Comparison of ENCODE assay signal across 18 cellular contexts in genomic region chrX:17759990-17760389, GRCh38. TPM values are rescaled to one million over a fixed set of nuclear protein-coding genes. Genes with fewer than 3 reads are reported as not detected.
"Had no signal": no experiment of that assay in that cellular context is flagged by ENCODE, and none has a peak within 500 bp of the region (broad histone marks: within the 10 kb centered on the region; RNA-seq: fewer than 3 reads in every experiment).

No MANE protein-coding gene starts in this region.

- DNase-seq: KBM-7, NCI-H1048, NCI-H1105, NCI-H1417, NCI-H1436 treated with DMSO at 0.1 percent for 48 hours, NCI-H1694, NCI-H187 treated with DMSO at 0.1 percent for 48 hours, NCI-H2029 treated with DMSO at 0.1 percent for 48 hours, NCI-H2171, NCI-H226, NCI-H446 treated with DMSO at 0.1 percent for 48 hours, NCI-H510A treated with DMSO at 0.1 percent for 48 hours, NCI-H526, NCI-H82, PC-3, SHP77 had no signal

- ATAC-seq: Panc1, PC-3 had no signal

RNA-seq across cellular contexts. Expression of gene SCML1, which starts 22.7 kb away (rescaled TPM):
- total RNA-seq: OCI-LY7 had no signal
